ENCODE assay signal across 9 cellular contexts in genomic region chr2:57516740-57517340, GRCh38.
DNase-seq lines count a peak whose midpoint lies in the region; ATAC-seq and TF ChIP-seq lines count a peak whose summit lies in the region.
"Had no signal": no experiment of that assay in that cellular context is flagged by ENCODE, and none has a peak within 500 bp of the region (broad histone marks: within the 10 kb centered on the region; RNA-seq: fewer than 3 reads in every experiment).

No MANE protein-coding gene starts in this region.

- no peaks in the 10 kb centered on the region for H3K36me3 ChIP-seq in NT2/D1 (ENCODE audit: insufficient read depth, insufficient read length, low read length)
- H3K36me3 ChIP-seq in endocrine pancreas (ENCODE audit: control insufficient read depth, insufficient read depth, low read length), result no peaks in the 10 kb centered on the region

- ATAC-seq in GM21423 (IDR thresholded peaks at IDR 0.05; ENCODE audit: unreplicated experiment), result peak; percentile 81

- DNase-seq in GF-D8 (lab: John Stamatoyannopoulos, UW) (peak; percentile 4), HL-60 (ENCODE audit: low read depth in 1 of 2, low spot score in 1 of 2) (peak in 1 of 2 experiments; percentile 15), NT2/D1 (ENCODE audit: low read depth, low spot score) (peak; percentile 20), nephron progenitor cell (no peak), anterior cingulate cortex (lab: John Stamatoyannopoulos, UW) (no peak)
- no peak for DNase-seq in activated CD4-positive, alpha-beta T cell treated with anti-CD3 and anti-CD28 coated beads for 48 hours
- DNase-seq: activated naive CD8-positive, alpha-beta T cell treated with anti-CD3 and anti-CD28 coated beads, Interleukin-2, amount 10 ng/mL, durations not matched to agents 7 days and 5 days had no signal

- TF ChIP-seq CTCF in HL-60 (IDR thresholded peaks at IDR 0.05; ENCODE audit: insufficient read depth, low read length) (peak; percentile 18), nephron progenitor cell (IDR thresholded peaks at IDR 0.05) (peak; percentile 57)

- H3K9ac ChIP-seq in NT2/D1 (ENCODE audit: insufficient read length, low read depth) (no peak overlapping the region), endocrine pancreas (ENCODE audit: control insufficient read depth, insufficient read depth, low read length) (no peak overlapping the region)

- H3K27me3 ChIP-seq in HL-60 (ENCODE audit: insufficient read depth, poor library complexity, severe bottlenecking), result no peaks in the 10 kb centered on the region
- no peaks in the 10 kb centered on the region for H3K27me3 ChIP-seq in NT2/D1 (ENCODE audit: insufficient read depth, insufficient read length)
- no peaks in the 10 kb centered on the region for H3K27me3 ChIP-seq in endocrine pancreas (ENCODE audit: control insufficient read depth, insufficient read depth, low read length)

- no peaks in the 10 kb centered on the region for H3K4me1 Mint-ChIP-seq in nephron progenitor cell
- H3K4me1 Mint-ChIP-seq: activated naive CD8-positive, alpha-beta T cell treated with anti-CD3 and anti-CD28 coated beads, Interleukin-2, amount 10 ng/mL, durations not matched to agents 7 days and 5 days had no signal

- no peaks in the 10 kb centered on the region for H3K36me3 Mint-ChIP-seq in nephron progenitor cell (ENCODE audit: low read depth)
- H3K36me3 Mint-ChIP-seq: activated naive CD8-positive, alpha-beta T cell treated with anti-CD3 and anti-CD28 coated beads, Interleukin-2, amount 10 ng/mL, durations not matched to agents 7 days and 5 days had no signal

- no peak overlapping the region for H3K27ac Mint-ChIP-seq in nephron progenitor cell
- H3K27ac Mint-ChIP-seq: activated naive CD8-positive, alpha-beta T cell treated with anti-CD3 and anti-CD28 coated beads, Interleukin-2, amount 10 ng/mL, durations not matched to agents 7 days and 5 days had no signal

- H3K9me3 ChIP-seq in NT2/D1 (ENCODE audit: insufficient read depth, low read length) (no peaks in the 10 kb centered on the region), endocrine pancreas (ENCODE audit: control insufficient read depth, low read length) (peaks cover under 1% of the 10 kb centered on the region)

- H3K4me1 ChIP-seq in NT2/D1 (ENCODE audit: insufficient read depth, insufficient read length), result no peaks in the 10 kb centered on the region
- H3K4me1 ChIP-seq in endocrine pancreas (ENCODE audit: control insufficient read depth, insufficient read depth, low read length), result no peaks in the 10 kb centered on the region

- no peak overlapping the region for H3K27ac ChIP-seq in HL-60 (replicated peaks)

- H3K27me3 Mint-ChIP-seq in nephron progenitor cell (ENCODE audit: low read depth, poor library complexity), result no peaks in the 10 kb centered on the region

- no peak overlapping the region for H3K4me3 ChIP-seq in HL-60 (replicated peaks; ENCODE audit: insufficient read depth, low read length)
- H3K4me3 ChIP-seq in NT2/D1 (ENCODE audit: insufficient read length, low read depth), result no peak overlapping the region
- H3K4me3 ChIP-seq in endocrine pancreas (ENCODE audit: control insufficient read depth, insufficient read depth, low read length), result peak overlapping the region; percentile 59

- H3K4me3 Mint-ChIP-seq in nephron progenitor cell, result no peak overlapping the region
- H3K4me3 Mint-ChIP-seq: activated naive CD8-positive, alpha-beta T cell treated with anti-CD3 and anti-CD28 coated beads, Interleukin-2, amount 10 ng/mL, durations not matched to agents 7 days and 5 days had no signal

- H3K9me3 Mint-ChIP-seq in nephron progenitor cell, result no peaks in the 10 kb centered on the region
- H3K9me3 Mint-ChIP-seq: activated naive CD8-positive, alpha-beta T cell treated with anti-CD3 and anti-CD28 coated beads, Interleukin-2, amount 10 ng/mL, durations not matched to agents 7 days and 5 days had no signal

Comparison
In these comparisons a context has a peak if more than half of its experiments do, and no peak if none do; other contexts are left out.
1. DNase-seq: peak in GF-D8 (single experiment) and NT2/D1 (single experiment); none in nephron progenitor cell (single experiment), anterior cingulate cortex (0 of 58) and activated CD4-positive, alpha-beta T cell treated with anti-CD3 and anti-CD28 coated beads for 48 hours (single experiment).